In the genomic region with DNA sequence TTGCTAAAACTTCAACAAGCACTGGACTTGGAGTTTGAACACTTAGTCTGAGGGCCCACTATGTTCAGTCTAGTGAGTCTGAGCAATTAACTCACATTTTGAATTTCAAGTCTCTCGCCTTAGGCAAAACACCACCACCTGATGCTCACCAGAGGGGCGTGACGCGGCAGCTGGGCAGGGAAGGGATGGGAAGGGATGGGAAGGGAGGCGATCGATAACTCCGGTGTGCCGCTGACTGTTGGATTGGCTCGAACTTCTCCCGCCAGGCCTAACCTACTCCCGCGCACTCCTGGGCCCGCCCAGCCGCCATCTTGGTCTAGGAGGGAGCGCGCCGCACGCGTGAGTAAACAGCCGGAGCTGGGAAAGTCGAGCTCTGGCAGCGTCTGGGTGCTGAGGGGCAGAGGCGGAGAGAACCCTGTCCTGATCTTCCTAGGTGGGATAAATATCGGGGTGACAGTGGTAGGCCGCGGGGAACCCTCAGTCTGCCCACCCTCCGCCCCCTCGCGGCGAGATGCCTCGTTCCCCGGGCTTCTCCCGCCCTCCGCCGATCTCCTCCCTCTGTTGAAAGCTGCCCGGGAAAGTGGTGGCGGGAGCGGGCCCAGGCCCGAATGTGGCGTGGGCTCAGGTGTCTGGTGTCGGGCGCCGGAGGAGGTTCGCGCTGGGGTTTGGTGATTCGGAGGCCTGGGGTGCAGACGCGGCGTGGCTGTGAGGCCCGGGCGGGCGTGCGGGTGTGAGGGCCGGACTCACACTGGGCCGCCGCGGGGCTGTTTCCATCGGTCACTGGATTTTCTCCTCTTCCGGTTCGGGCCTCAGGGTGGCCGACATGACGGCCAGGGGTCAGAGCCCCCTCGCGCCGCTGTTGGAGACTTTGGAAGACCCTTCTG, we compare ENCODE assay signal across 1 cellular context.
A peak's percentile ranks its signal among the peaks of the same experiment; 100 is the strongest.
TF ChIP-seq lines count a peak whose summit lies in the region.

A gene with protein sequence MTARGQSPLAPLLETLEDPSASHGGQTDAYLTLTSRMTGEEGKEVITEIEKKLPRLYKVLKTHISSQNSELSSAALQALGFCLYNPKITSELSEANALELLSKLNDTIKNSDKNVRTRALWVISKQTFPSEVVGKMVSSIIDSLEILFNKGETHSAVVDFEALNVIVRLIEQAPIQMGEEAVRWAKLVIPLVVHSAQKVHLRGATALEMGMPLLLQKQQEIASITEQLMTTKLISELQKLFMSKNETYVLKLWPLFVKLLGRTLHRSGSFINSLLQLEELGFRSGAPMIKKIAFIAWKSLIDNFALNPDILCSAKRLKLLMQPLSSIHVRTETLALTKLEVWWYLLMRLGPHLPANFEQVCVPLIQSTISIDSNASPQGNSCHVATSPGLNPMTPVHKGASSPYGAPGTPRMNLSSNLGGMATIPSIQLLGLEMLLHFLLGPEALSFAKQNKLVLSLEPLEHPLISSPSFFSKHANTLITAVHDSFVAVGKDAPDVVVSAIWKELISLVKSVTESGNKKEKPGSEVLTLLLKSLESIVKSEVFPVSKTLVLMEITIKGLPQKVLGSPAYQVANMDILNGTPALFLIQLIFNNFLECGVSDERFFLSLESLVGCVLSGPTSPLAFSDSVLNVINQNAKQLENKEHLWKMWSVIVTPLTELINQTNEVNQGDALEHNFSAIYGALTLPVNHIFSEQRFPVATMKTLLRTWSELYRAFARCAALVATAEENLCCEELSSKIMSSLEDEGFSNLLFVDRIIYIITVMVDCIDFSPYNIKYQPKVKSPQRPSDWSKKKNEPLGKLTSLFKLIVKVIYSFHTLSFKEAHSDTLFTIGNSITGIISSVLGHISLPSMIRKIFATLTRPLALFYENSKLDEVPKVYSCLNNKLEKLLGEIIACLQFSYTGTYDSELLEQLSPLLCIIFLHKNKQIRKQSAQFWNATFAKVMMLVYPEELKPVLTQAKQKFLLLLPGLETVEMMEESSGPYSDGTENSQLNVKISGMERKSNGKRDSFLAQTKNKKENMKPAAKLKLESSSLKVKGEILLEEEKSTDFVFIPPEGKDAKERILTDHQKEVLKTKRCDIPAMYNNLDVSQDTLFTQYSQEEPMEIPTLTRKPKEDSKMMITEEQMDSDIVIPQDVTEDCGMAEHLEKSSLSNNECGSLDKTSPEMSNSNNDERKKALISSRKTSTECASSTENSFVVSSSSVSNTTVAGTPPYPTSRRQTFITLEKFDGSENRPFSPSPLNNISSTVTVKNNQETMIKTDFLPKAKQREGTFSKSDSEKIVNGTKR (N-terminal part only) (plus strand): TSS at position 302 of the 884 bp plus-strand sequence. CDS start 522 bp downstream, at position 824.

TF ChIP-seq in SK-N-SH, 30 proteins besides CTCF, POLR2A, EP300 and RAD21 (continued from another document):
- TF ChIP-seq GABPA (IDR thresholded peaks at IDR 0.05; ENCODE audit: low read depth) (peak; percentile 17; the same call in 1 of the 2 replicates), FOXM1 (IDR thresholded peaks at IDR 0.05; ENCODE audit: low read depth) (no peak), PBX3 (IDR thresholded peaks at IDR 0.05) (no peak), RCOR1 (IDR thresholded peaks at IDR 0.05; ENCODE audit: low read length) (no peak; the same call in 1 of the 2 replicates), MXI1 (IDR thresholded peaks at IDR 0.05; ENCODE audit: low read depth, low read length) (peak; percentile 92), IRF3 (IDR thresholded peaks at IDR 0.05; ENCODE audit: low read depth, low read length) (no peak), TEAD4 (IDR thresholded peaks at IDR 0.05; ENCODE audit: borderline replicate concordance, insufficient read depth) (no peak), ZBTB33 (IDR thresholded peaks at IDR 0.05; ENCODE audit: borderline replicate concordance, low read depth) (no peak), USF2 (IDR thresholded peaks at IDR 0.05; ENCODE audit: borderline replicate concordance, low read depth, low read length) (no peak), RXRA (IDR thresholded peaks at IDR 0.05; ENCODE audit: borderline replicate concordance, low read depth) (no peak), ELF1 (IDR thresholded peaks at IDR 0.05) (0 out of 2 replicates have a peak, but pooled peaks have one; percentile 3), MEF2A (IDR thresholded peaks at IDR 0.05; ENCODE audit: borderline replicate concordance, low read depth) (no peak), RFX5 (IDR thresholded peaks at IDR 0.05; ENCODE audit: low read length) (no peak), REST (IDR thresholded peaks at IDR 0.05; ENCODE audit: low read depth, low read length) (peak; percentile 65; the same call in 1 of the 2 replicates), YY1 (IDR thresholded peaks at IDR 0.05; ENCODE audit: low read depth) (peak; percentile 97), TAF1 (IDR thresholded peaks at IDR 0.05; ENCODE audit: borderline replicate concordance, low read depth, low read length) (peak; percentile 88), POLR2AphosphoS5 (IDR thresholded peaks at IDR 0.05; ENCODE audit: low read depth, low read length) (peak; percentile 95)
- TF ChIP-seq, protein P1, sequence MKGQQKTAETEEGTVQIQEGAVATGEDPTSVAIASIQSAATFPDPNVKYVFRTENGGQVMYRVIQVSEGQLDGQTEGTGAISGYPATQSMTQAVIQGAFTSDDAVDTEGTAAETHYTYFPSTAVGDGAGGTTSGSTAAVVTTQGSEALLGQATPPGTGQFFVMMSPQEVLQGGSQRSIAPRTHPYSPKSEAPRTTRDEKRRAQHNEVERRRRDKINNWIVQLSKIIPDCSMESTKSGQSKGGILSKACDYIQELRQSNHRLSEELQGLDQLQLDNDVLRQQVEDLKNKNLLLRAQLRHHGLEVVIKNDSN (IDR thresholded peaks at IDR 0.05; ENCODE audit: borderline replicate concordance, low read depth), result no peak
